8 cellular contexts compared by ENCODE assay signal in genomic region chr5:157266286-157267007, GRCh38. TPM values are rescaled to one million over a fixed set of nuclear protein-coding genes. Genes with fewer than 3 reads are reported as not detected.
DNase-seq lines count a peak whose midpoint lies in the region; ATAC-seq, FAIRE-seq and TF ChIP-seq lines count a peak whose summit lies in the region.

No MANE protein-coding gene starts in this region.

- no peak for FAIRE-seq in HTR-8/SVneo (lab: Jason Lieb, UNC)

- ATAC-seq in GM18520 (IDR thresholded peaks at IDR 0.05; ENCODE audit: unreplicated experiment) (peak; percentile 34), HG03045 (IDR thresholded peaks at IDR 0.05; ENCODE audit: unreplicated experiment) (peak; percentile 57)
- peak; percentile 72 for ATAC-seq in stimulated activated memory B cell treated with anti-CD40 and anti-IgM and Interleukin-4, amounts not matched to agents 10 μg/mL and 1 μg/mL and 100 μg/mL, for 72 hours

- H3K27ac Mint-ChIP-seq in MCF 10A (ENCODE audit: low read depth, unreplicated experiment) = no peak overlapping the region
- peak overlapping the region; percentile 96 for H3K27ac Mint-ChIP-seq in stimulated activated memory B cell treated with anti-CD40 and anti-IgM and Interleukin-4, amounts not matched to agents 10 μg/mL and 1 μg/mL and 100 μg/mL, for 72 hours

- TF ChIP-seq CTCF in AG04450 (IDR thresholded peaks at IDR 0.05; ENCODE audit: low read depth, low read length) = no peak
- peak; percentile 10 for TF ChIP-seq CTCF in MCF 10A (IDR thresholded peaks at IDR 0.05; ENCODE audit: unreplicated experiment)

- peaks cover 4% of the 10 kb centered on the region for H3K27me3 Mint-ChIP-seq in MCF 10A (ENCODE audit: insufficient read depth, unreplicated experiment)
- no peaks in the 10 kb centered on the region for H3K27me3 Mint-ChIP-seq in stimulated activated memory B cell treated with anti-CD40 and anti-IgM and Interleukin-4, amounts not matched to agents 10 μg/mL and 1 μg/mL and 100 μg/mL, for 72 hours

- intact Hi-C loops in MCF 10A (cut with micrococcal nuclease) = no loop called here

- peaks cover 38% of the 10 kb centered on the region for H3K27me3 ChIP-seq in AG04450 (ENCODE audit: control insufficient read depth, insufficient read depth, low read length)

- POLR2A ChIA-PET in AG04450 (lab: Yijun Ruan, JAX) (no interaction called here), MCF 10A (lab: Yijun Ruan, JAX) (interaction anchor here (0.7 to 3.4 kb wide), 5 partner anchors 12 to 124 kb away, joined by 3 to 32 read pairs (median 11); partner anchors contain the start of gene MED7)

- no TSS peak for BruUV-seq in MCF 10A (replicated peaks; lab: Mats Ljungman, UMichigan)

- DNase-seq in AG04450 (ENCODE audit: low read depth, low spot score) (no peak), RPMI8226 (peak; percentile 76), MCF 10A (ENCODE audit: unreplicated experiment) (no peak), kidney tubule cell (ENCODE audit: low spot score) (peak; percentile 38), HTR-8/SVneo (ENCODE audit: insufficient read length, low spot score) (no peak)

- no peaks in the 10 kb centered on the region for H3K9me3 ChIP-seq in AG04450 (ENCODE audit: control insufficient read depth, insufficient read depth, low read length)

- peak overlapping the region; percentile 85 for H3K4me3 Mint-ChIP-seq in MCF 10A (ENCODE audit: unreplicated experiment)
- H3K4me3 Mint-ChIP-seq in stimulated activated memory B cell treated with anti-CD40 and anti-IgM and Interleukin-4, amounts not matched to agents 10 μg/mL and 1 μg/mL and 100 μg/mL, for 72 hours = peak overlapping the region; percentile 93

- H3K9me3 Mint-ChIP-seq in MCF 10A (ENCODE audit: unreplicated experiment) = no peaks in the 10 kb centered on the region
- H3K9me3 Mint-ChIP-seq in stimulated activated memory B cell treated with anti-CD40 and anti-IgM and Interleukin-4, amounts not matched to agents 10 μg/mL and 1 μg/mL and 100 μg/mL, for 72 hours = no peaks in the 10 kb centered on the region

- H3K4me1 Mint-ChIP-seq in MCF 10A (ENCODE audit: insufficient read depth, unreplicated experiment) = peaks cover 32% of the 10 kb centered on the region
- H3K4me1 Mint-ChIP-seq in stimulated activated memory B cell treated with anti-CD40 and anti-IgM and Interleukin-4, amounts not matched to agents 10 μg/mL and 1 μg/mL and 100 μg/mL, for 72 hours = peaks cover 68% of the 10 kb centered on the region

- peak overlapping the region; percentile 63 for H3K4me3 ChIP-seq in AG04450 (ENCODE audit: low read depth, low read length)

- H3K36me3 Mint-ChIP-seq in MCF 10A (ENCODE audit: insufficient read depth, unreplicated experiment) = no peaks in the 10 kb centered on the region
- peaks cover 36% of the 10 kb centered on the region for H3K36me3 Mint-ChIP-seq in stimulated activated memory B cell treated with anti-CD40 and anti-IgM and Interleukin-4, amounts not matched to agents 10 μg/mL and 1 μg/mL and 100 μg/mL, for 72 hours

- no peak overlapping the region for H3K27ac ChIP-seq in AG04450 (ENCODE audit: low read depth, low read length)

- CTCF ChIA-PET in AG04450 (lab: Charles Lee) (interaction anchor here (1.8 kb wide), 1 partner anchor 13 kb away, joined by 5 read pairs; no protein-coding TSS in a partner anchor), MCF 10A (lab: Yijun Ruan, JAX) (interaction anchor here (0.6 to 2.6 kb wide), 8 partner anchors 10 to 890 kb away, joined by 3 to 20 read pairs (median 6); no protein-coding TSS in a partner anchor)

RNA-seq across cellular contexts. Expression of gene CYFIP2, which starts 0.5 kb away (rescaled TPM):
- 3.2 and 5.8 TPM in 2 replicates for polyA plus RNA-seq in AG04450 (2011; rRNA removed)
- polyA minus RNA-seq in AG04450 (2011; rRNA and poly(A)+ RNA removed) = 12.5 and 13.1 TPM in 2 replicates
- 50.5 and 50.8 TPM in 2 replicates for total RNA-seq in MCF 10A (2022)

Comparison
In these comparisons a context has a peak if more than half of its experiments do, and no peak if none do; other contexts are left out.
1. DNase-seq: peak in RPMI8226 (single experiment) and kidney tubule cell (single experiment); none in AG04450 (single experiment), MCF 10A (single experiment) and HTR-8/SVneo (single experiment).
2. Peak in every context shown above with its lines, with median percentiles within 50 percentile points of each other: ATAC-seq.